Comparison of ENCODE assay signal across 10 cellular contexts in the genomic region with DNA sequence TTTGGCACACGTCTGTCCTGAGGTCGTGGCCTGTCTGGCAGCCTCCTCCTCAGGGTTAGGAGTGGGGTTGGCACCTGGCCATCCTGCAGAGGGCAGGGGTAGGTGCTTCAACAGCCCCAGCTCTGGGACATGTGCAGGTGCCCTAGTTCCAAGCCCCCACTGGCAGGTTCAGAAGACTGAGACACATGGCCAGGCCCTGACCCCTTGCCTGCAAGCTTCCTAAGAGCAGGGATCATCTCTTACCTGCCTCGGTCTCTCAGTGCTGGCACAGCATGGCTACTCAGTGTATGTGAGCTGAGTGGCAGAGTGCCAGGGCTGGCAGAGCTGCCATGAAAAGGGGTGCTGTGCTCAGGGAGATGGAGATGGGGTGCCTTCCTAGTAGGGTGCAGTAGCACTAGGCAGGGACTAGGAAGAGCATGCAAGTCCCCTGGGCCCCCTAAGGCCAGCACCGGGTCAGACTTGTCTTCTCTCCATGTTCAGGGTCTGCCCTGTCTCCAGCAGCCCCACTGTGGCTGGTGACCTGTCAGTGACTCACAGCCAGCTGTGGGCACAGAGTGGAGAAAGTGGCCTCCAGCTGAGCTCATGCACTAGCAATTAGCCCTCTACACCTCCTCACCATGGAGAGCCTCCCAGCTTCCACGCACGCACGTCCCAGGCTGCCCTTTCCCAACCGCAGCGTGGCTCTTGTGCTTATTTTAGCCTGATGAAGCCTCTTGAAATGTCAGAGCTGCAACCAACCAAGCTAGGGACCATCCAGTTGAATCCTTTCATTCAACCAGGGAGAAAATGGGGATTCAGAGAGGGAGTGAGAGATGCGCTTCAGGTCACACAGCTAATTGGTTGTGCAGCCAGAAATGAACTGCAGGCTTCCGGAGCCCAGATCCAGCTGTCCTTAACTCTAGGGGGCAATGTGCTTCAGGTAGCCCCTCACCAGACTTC.
A peak's percentile ranks its signal among the peaks of the same experiment; 100 is the strongest.
DNase-seq lines count a peak whose midpoint lies in the region; TF ChIP-seq lines count a peak whose summit lies in the region.
"Had no signal": no experiment of that assay in that cellular context is flagged by ENCODE, and none has a peak within 500 bp of the region (broad histone marks: within the 10 kb centered on the region; RNA-seq: fewer than 3 reads in every experiment).

No MANE protein-coding gene starts in this region.

- no peak overlapping the region for H3K4me3 Mint-ChIP-seq in activated CD4-positive, alpha-beta memory T cell treated with anti-CD3 and anti-CD28 coated beads for 36 hours
- no peak overlapping the region for H3K4me3 Mint-ChIP-seq in activated CD4-positive, alpha-beta T cell treated with anti-CD3 and anti-CD28 coated beads, Interleukin-2, amount 10 ng/mL, durations not matched to agents 7 days and 5 days
- H3K4me3 Mint-ChIP-seq: dendritic cell treated with granulocyte-macrophage colony-stimulating factor and Interleukin-4, amounts not matched to agents 40 ng/mL and 50 ng/mL, for 4 days had no signal

- H3K27me3 Mint-ChIP-seq in activated CD4-positive, alpha-beta memory T cell treated with anti-CD3 and anti-CD28 coated beads for 36 hours, result peaks cover 7% of the 10 kb centered on the region
- H3K27me3 Mint-ChIP-seq in activated CD4-positive, alpha-beta T cell treated with anti-CD3 and anti-CD28 coated beads, Interleukin-2, amount 10 ng/mL, durations not matched to agents 7 days and 5 days, result peaks cover 18% of the 10 kb centered on the region

- H3F3A ChIP-seq in MM.1S (ENCODE audit: insufficient read depth, low read length), result no peaks in the 10 kb centered on the region

- H3K4me1 ChIP-seq in spleen, result peaks cover 0 to 12% (median 0%) of the 10 kb centered on the region in 6 donors
- no peaks in the 10 kb centered on the region for H3K4me1 ChIP-seq in MM.1S (ENCODE audit: low read length)

- TF ChIP-seq CTCF in spleen (IDR thresholded peaks at IDR 0.05 in 8 of 11, conservative IDR thresholded peaks at IDR 0.05 in 3 of 11), result no peak
- TF ChIP-seq CTCF in MM.1S (IDR thresholded peaks at IDR 0.05; ENCODE audit: low read length), result no peak

- intact Hi-C loops in spleen (cut with DNase I; ENCODE audit: low total_unique reads), result no loop called here
- intact Hi-C loops in activated CD4-positive, alpha-beta memory T cell treated with anti-CD3 and anti-CD28 coated beads for 36 hours (cut with micrococcal nuclease), result no loop called here

- no peak overlapping the region for H2AFZ ChIP-seq in MM.1S (ENCODE audit: low read length)

- no peak for TF ChIP-seq POLR2A in spleen (IDR thresholded peaks at IDR 0.05)

- CTCF ChIA-PET in activated CD4-positive, alpha-beta memory T cell treated with anti-CD3 and anti-CD28 coated beads for 36 hours (lab: Charles Lee), result interaction anchor here (1.4 kb wide), 1 partner anchor 14 kb away, joined by 5 read pairs; no protein-coding TSS in a partner anchor
- CTCF ChIA-PET in activated CD4-positive, alpha-beta T cell treated with anti-CD3 and anti-CD28 coated beads, Interleukin-2, amount 10 ng/mL, durations not matched to agents 7 days and 5 days (lab: Charles Lee), result interaction anchor here (1.3 to 1.6 kb wide), 2 partner anchors 10 to 30 kb away, joined by 4 to 5 read pairs; no protein-coding TSS in a partner anchor

- no peaks in the 10 kb centered on the region for H4K20me1 ChIP-seq in MM.1S (ENCODE audit: insufficient read depth, low read length)

- no peaks in the 10 kb centered on the region for H3K36me3 Mint-ChIP-seq in activated CD4-positive, alpha-beta memory T cell treated with anti-CD3 and anti-CD28 coated beads for 36 hours
- H3K36me3 Mint-ChIP-seq in activated CD4-positive, alpha-beta T cell treated with anti-CD3 and anti-CD28 coated beads, Interleukin-2, amount 10 ng/mL, durations not matched to agents 7 days and 5 days (ENCODE audit: low read depth), result no peaks in the 10 kb centered on the region

- no peaks in the 10 kb centered on the region for H3K4me1 Mint-ChIP-seq in activated CD4-positive, alpha-beta memory T cell treated with anti-CD3 and anti-CD28 coated beads for 36 hours (ENCODE audit: low read depth)
- H3K4me1 Mint-ChIP-seq in activated CD4-positive, alpha-beta T cell treated with anti-CD3 and anti-CD28 coated beads, Interleukin-2, amount 10 ng/mL, durations not matched to agents 7 days and 5 days, result peaks cover 2% of the 10 kb centered on the region

- no peak overlapping the region for H3K9ac ChIP-seq in MM.1S (ENCODE audit: low read length)

- POLR2A ChIA-PET in activated CD4-positive, alpha-beta memory T cell treated with anti-CD3 and anti-CD28 coated beads for 36 hours (lab: Charles Lee), result no interaction called here
- POLR2A ChIA-PET in activated CD4-positive, alpha-beta T cell treated with anti-CD3 and anti-CD28 coated beads, Interleukin-2, amount 10 ng/mL, durations not matched to agents 7 days and 5 days (lab: Charles Lee), result no interaction called here

- 74 to 84% (median 83%) methylated on average over 8 to 11 of the region's 11 CpGs for WGBS in spleen, 5 donors

- no peak overlapping the region for H3K27ac ChIP-seq in spleen
- H3K27ac ChIP-seq in MM.1S (ENCODE audit: low read length), result no peak overlapping the region

- no peaks in the 10 kb centered on the region for H3K9me3 ChIP-seq in spleen
- H3K9me3 ChIP-seq in MM.1S (replicated peaks; ENCODE audit: insufficient read depth, low read length), result no peaks in the 10 kb centered on the region

- H3K9me3 Mint-ChIP-seq in activated CD4-positive, alpha-beta memory T cell treated with anti-CD3 and anti-CD28 coated beads for 36 hours, result no peaks in the 10 kb centered on the region
- no peaks in the 10 kb centered on the region for H3K9me3 Mint-ChIP-seq in activated CD4-positive, alpha-beta T cell treated with anti-CD3 and anti-CD28 coated beads, Interleukin-2, amount 10 ng/mL, durations not matched to agents 7 days and 5 days

- no peak overlapping the region for H3K27ac Mint-ChIP-seq in activated CD4-positive, alpha-beta memory T cell treated with anti-CD3 and anti-CD28 coated beads for 36 hours
- H3K27ac Mint-ChIP-seq in activated CD4-positive, alpha-beta T cell treated with anti-CD3 and anti-CD28 coated beads, Interleukin-2, amount 10 ng/mL, durations not matched to agents 7 days and 5 days, result no peak overlapping the region
- H3K27ac Mint-ChIP-seq: dendritic cell treated with granulocyte-macrophage colony-stimulating factor and Interleukin-4, amounts not matched to agents 40 ng/mL and 50 ng/mL, for 4 days had no signal

- DNase-seq in SKM-1 treated with dmso at 0.1 percent for 144 hours (lab: John Stamatoyannopoulos, UW; ENCODE audit: unreplicated experiment), result peak; percentile 38
- no peak for DNase-seq in SKM-1 (lab: John Stamatoyannopoulos, UW; ENCODE audit: unreplicated experiment)
- DNase-seq in RPMI7951 (ENCODE audit: low read depth), result peak; percentile 100
- DNase-seq in fibroblast of the conjunctiva (ENCODE audit: low read depth), result peak; percentile 46
- DNase-seq in spleen, result peak; percentile 61
- no peak for DNase-seq in activated CD4-positive, alpha-beta memory T cell treated with anti-CD3 and anti-CD28 coated beads for 36 hours
- DNase-seq in MM.1S, result no peak
- no peak for DNase-seq in activated CD4-positive, alpha-beta T cell treated with anti-CD3 and anti-CD28 coated beads, Interleukin-2, amount 10 ng/mL, durations not matched to agents 7 days and 5 days
- DNase-seq: KG1 had no signal

- no peaks in the 10 kb centered on the region for H3K9me2 ChIP-seq in MM.1S (replicated peaks; ENCODE audit: insufficient read depth, low read length)

- no peaks in the 10 kb centered on the region for H3K79me2 ChIP-seq in MM.1S (ENCODE audit: low read length)

- H3K36me3 ChIP-seq in spleen (no peaks in the 10 kb centered on the region), MM.1S (replicated peaks; ENCODE audit: insufficient read depth, low read length) (no peaks in the 10 kb centered on the region)

- H3K4me2 ChIP-seq in MM.1S (ENCODE audit: low read depth, low read length), result no peak overlapping the region

- H3K27me3 ChIP-seq in spleen (replicated peaks in 1 of 7) (peaks cover 0 to 29% (median under 1%) of the 10 kb centered on the region in 7 donors), MM.1S (replicated peaks; ENCODE audit: insufficient read depth, low read length) (no peaks in the 10 kb centered on the region)

- no peak overlapping the region for H3K4me3 ChIP-seq in spleen
- no peak overlapping the region for H3K4me3 ChIP-seq in MM.1S (ENCODE audit: low read length)

Comparison
In these comparisons a context has a peak if more than half of its experiments do, and no peak if none do; other contexts are left out.
1. DNase-seq: peak in SKM-1 treated with dmso at 0.1 percent for 144 hours (single experiment), RPMI7951 (single experiment), fibroblast of the conjunctiva (single experiment) and spleen (single experiment); none in SKM-1 (single experiment), activated CD4-positive, alpha-beta memory T cell treated with anti-CD3 and anti-CD28 coated beads for 36 hours (single experiment), MM.1S (single experiment) and activated CD4-positive, alpha-beta T cell treated with anti-CD3 and anti-CD28 coated beads, Interleukin-2, amount 10 ng/mL, durations not matched to agents 7 days and 5 days (single experiment).